Comparison of ENCODE assay signal across 17 cellular contexts in genomic region chrX:119775517-119776238, GRCh38. TPM values are rescaled to one million over a fixed set of nuclear protein-coding genes. Genes with fewer than 3 reads are reported as not detected.
DNase-seq lines count a peak whose midpoint lies in the region; ATAC-seq and TF ChIP-seq lines count a peak whose summit lies in the region.
"Had no signal": no experiment of that assay in that cellular context is flagged by ENCODE, and none has a peak within 500 bp of the region (broad histone marks: within the 10 kb centered on the region; RNA-seq: fewer than 3 reads in every experiment).

No MANE protein-coding gene starts in this region.

- POLR2A ChIA-PET in activated CD4-positive, alpha-beta T cell treated with anti-CD3 and anti-CD28 coated beads, Interleukin-2, amount 10 ng/mL, durations not matched to agents 7 days and 5 days (lab: Charles Lee), result no interaction called here

- H3K9me3 Mint-ChIP-seq in activated CD4-positive, alpha-beta T cell treated with anti-CD3 and anti-CD28 coated beads, Interleukin-2, amount 10 ng/mL, durations not matched to agents 7 days and 5 days, result no peaks in the 10 kb centered on the region
- H3K9me3 Mint-ChIP-seq in activated CD4-positive, alpha-beta T cell treated with anti-CD3 and anti-CD28 coated beads, Interleukin-2, amount 10 ng/mL, durations not matched to agents 24 days and 14 days, result no peaks in the 10 kb centered on the region
- no peaks in the 10 kb centered on the region for H3K9me3 Mint-ChIP-seq in Calu3 (ENCODE audit: low read depth, unreplicated experiment)

- CTCF ChIA-PET in activated CD4-positive, alpha-beta T cell treated with anti-CD3 and anti-CD28 coated beads, Interleukin-2, amount 10 ng/mL, durations not matched to agents 7 days and 5 days (lab: Charles Lee), result interaction anchor here (0.6 to 1.9 kb wide), 5 partner anchors 9 to 92 kb away, joined by 3 to 6 read pairs (median 4); partner anchors contain the start of gene SEPTIN6
- CTCF ChIA-PET in Calu3 (lab: Charles Lee), result no interaction called here

- H3K4me1 Mint-ChIP-seq in activated CD4-positive, alpha-beta T cell treated with anti-CD3 and anti-CD28 coated beads, Interleukin-2, amount 10 ng/mL, durations not matched to agents 7 days and 5 days, result peaks cover 11% of the 10 kb centered on the region
- peaks cover 9% of the 10 kb centered on the region for H3K4me1 Mint-ChIP-seq in activated CD4-positive, alpha-beta T cell treated with anti-CD3 and anti-CD28 coated beads, Interleukin-2, amount 10 ng/mL, durations not matched to agents 24 days and 14 days
- no peaks in the 10 kb centered on the region for H3K4me1 Mint-ChIP-seq in Calu3 (ENCODE audit: low read depth, unreplicated experiment)

- TF ChIP-seq CTCF in Calu3 (IDR thresholded peaks at IDR 0.05; ENCODE audit: unreplicated experiment), result no peak

- intact Hi-C loops in activated CD4-positive, alpha-beta T cell treated with anti-CD3 and anti-CD28 coated beads, Interleukin-2, amount 10 ng/mL, durations not matched to agents 24 days and 14 days (cut with micrococcal nuclease), result loop anchor here (5.0 kb wide), 1 partner anchor 78 kb away; no protein-coding TSS in a partner anchor
- intact Hi-C loops in Calu3 (cut with micrococcal nuclease; ENCODE audit: unreplicated experiment), result no loop called here

- H3K4me3 Mint-ChIP-seq in activated CD4-positive, alpha-beta T cell treated with anti-CD3 and anti-CD28 coated beads, Interleukin-2, amount 10 ng/mL, durations not matched to agents 7 days and 5 days, result no peak overlapping the region
- no peak overlapping the region for H3K4me3 Mint-ChIP-seq in activated CD4-positive, alpha-beta T cell treated with anti-CD3 and anti-CD28 coated beads, Interleukin-2, amount 10 ng/mL, durations not matched to agents 24 days and 14 days
- no peak overlapping the region for H3K4me3 Mint-ChIP-seq in Calu3 (ENCODE audit: low read depth, unreplicated experiment)

- peaks cover under 1% of the 10 kb centered on the region for H3K36me3 Mint-ChIP-seq in activated CD4-positive, alpha-beta T cell treated with anti-CD3 and anti-CD28 coated beads, Interleukin-2, amount 10 ng/mL, durations not matched to agents 7 days and 5 days (ENCODE audit: low read depth)
- H3K36me3 Mint-ChIP-seq in activated CD4-positive, alpha-beta T cell treated with anti-CD3 and anti-CD28 coated beads, Interleukin-2, amount 10 ng/mL, durations not matched to agents 24 days and 14 days (ENCODE audit: low read depth), result peaks cover 13% of the 10 kb centered on the region
- H3K36me3 Mint-ChIP-seq in Calu3 (ENCODE audit: insufficient read depth, unreplicated experiment), result peaks cover 5% of the 10 kb centered on the region

- no peaks in the 10 kb centered on the region for H3K27me3 Mint-ChIP-seq in activated CD4-positive, alpha-beta T cell treated with anti-CD3 and anti-CD28 coated beads, Interleukin-2, amount 10 ng/mL, durations not matched to agents 7 days and 5 days
- H3K27me3 Mint-ChIP-seq in activated CD4-positive, alpha-beta T cell treated with anti-CD3 and anti-CD28 coated beads, Interleukin-2, amount 10 ng/mL, durations not matched to agents 24 days and 14 days, result no peaks in the 10 kb centered on the region
- no peaks in the 10 kb centered on the region for H3K27me3 Mint-ChIP-seq in Calu3 (ENCODE audit: unreplicated experiment)

- ATAC-seq in HG03342 (IDR thresholded peaks at IDR 0.05; ENCODE audit: unreplicated experiment), result peak; percentile 51
- ATAC-seq: A549 had no signal

- peak overlapping the region; percentile 36 for H3K27ac Mint-ChIP-seq in activated CD4-positive, alpha-beta T cell treated with anti-CD3 and anti-CD28 coated beads, Interleukin-2, amount 10 ng/mL, durations not matched to agents 7 days and 5 days
- H3K27ac Mint-ChIP-seq in activated CD4-positive, alpha-beta T cell treated with anti-CD3 and anti-CD28 coated beads, Interleukin-2, amount 10 ng/mL, durations not matched to agents 24 days and 14 days, result no peak overlapping the region
- H3K27ac Mint-ChIP-seq in Calu3 (ENCODE audit: unreplicated experiment), result no peak overlapping the region

- DNase-seq in activated CD4-positive, alpha-beta T cell treated with anti-CD3 and anti-CD28 coated beads, Interleukin-2, amount 10 ng/mL, durations not matched to agents 7 days and 5 days, result no peak
- no peak for DNase-seq in activated CD4-positive, alpha-beta T cell treated with anti-CD3 and anti-CD28 coated beads, Interleukin-2, amount 10 ng/mL, durations not matched to agents 24 days and 14 days
- DNase-seq in SKM-1 treated with dmso at 0.1 percent for 144 hours (lab: John Stamatoyannopoulos, UW; ENCODE audit: unreplicated experiment) (peak; percentile 45), pons (ENCODE audit: low spot score) (peak; percentile 59), superior temporal gyrus (ENCODE audit: extremely low spot score) (no peak), Calu3 (no peak), COLO668 (lab: John Stamatoyannopoulos, UW; ENCODE audit: unreplicated experiment) (no peak)
- DNase-seq: DMS 273 treated with DMSO at 0.1 percent for 48 hours, hippocampal formation, MG63, NCI-H2171, small intestine, T-helper 9 cell, thyroid gland had no signal

- BruUV-seq in Calu3 (replicated peaks; lab: Mats Ljungman, UMichigan), result no TSS peak

RNA-seq across cellular contexts. Expression of gene RPL39, which starts 15.8 kb away (rescaled TPM):
- total RNA-seq in activated CD4-positive, alpha-beta T cell treated with anti-CD3 and anti-CD28 coated beads, Interleukin-2, amount 10 ng/mL, durations not matched to agents 7 days and 5 days, result 1,000 to 10,000 TPM; 1,629 to 1,903 TPM
- total RNA-seq in activated CD4-positive, alpha-beta T cell treated with anti-CD3 and anti-CD28 coated beads, Interleukin-2, amount 10 ng/mL, durations not matched to agents 24 days and 14 days, result 2,109 and 2,135 TPM in 2 replicates
- total RNA-seq in Calu3 (2022), result 1,689 and 1,778 TPM in 2 replicates

RNA-seq across cellular contexts. Expression of gene SOWAHD, which starts 17.3 kb away (rescaled TPM):
- total RNA-seq in activated CD4-positive, alpha-beta T cell treated with anti-CD3 and anti-CD28 coated beads, Interleukin-2, amount 10 ng/mL, durations not matched to agents 7 days and 5 days, result 1 to 10 TPM; 3.1 to 3.3 TPM
- 0.35 and 0.45 TPM in 2 replicates for total RNA-seq in activated CD4-positive, alpha-beta T cell treated with anti-CD3 and anti-CD28 coated beads, Interleukin-2, amount 10 ng/mL, durations not matched to agents 24 days and 14 days
- not detected in 2 replicates for total RNA-seq in Calu3 (2022)
- total RNA-seq: epithelial cell of proximal tubule, thyroid gland had no signal

Comparison
In these comparisons a context has a peak if more than half of its experiments do, and no peak if none do; other contexts are left out.
1. DNase-seq: peak in SKM-1 treated with dmso at 0.1 percent for 144 hours (single experiment) and pons (single experiment); none in activated CD4-positive, alpha-beta T cell treated with anti-CD3 and anti-CD28 coated beads, Interleukin-2, amount 10 ng/mL, durations not matched to agents 7 days and 5 days (single experiment), activated CD4-positive, alpha-beta T cell treated with anti-CD3 and anti-CD28 coated beads, Interleukin-2, amount 10 ng/mL, durations not matched to agents 24 days and 14 days (single experiment), superior temporal gyrus (single experiment), Calu3 (single experiment) and COLO668 (single experiment).